17 cellular contexts compared by ENCODE assay signal in the genomic region with DNA sequence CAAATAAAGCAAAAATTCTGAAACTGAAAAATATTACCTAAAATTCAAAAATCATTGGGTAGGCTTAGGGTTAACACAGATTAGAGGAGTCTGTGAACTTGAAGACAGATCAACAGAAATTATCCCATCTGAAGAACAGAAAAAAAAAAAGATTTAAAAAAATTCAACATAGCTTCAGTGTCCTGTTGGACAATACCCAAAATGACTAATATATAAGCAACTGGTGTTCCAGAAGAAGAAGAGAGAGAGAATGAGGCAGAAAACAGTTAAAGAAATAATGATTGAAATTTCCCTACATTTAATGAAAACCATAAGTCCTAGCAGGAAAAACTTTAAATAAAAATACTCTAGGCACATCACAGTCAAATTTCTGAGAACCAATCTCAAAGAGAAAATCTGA. TPM values are rescaled to one million over a fixed set of nuclear protein-coding genes. Genes with fewer than 3 reads are reported as not detected.
DNase-seq lines count a peak whose midpoint lies in the region; ATAC-seq, FAIRE-seq and TF ChIP-seq lines count a peak whose summit lies in the region.
"Had no signal": no experiment of that assay in that cellular context is flagged by ENCODE, and none has a peak within 500 bp of the region (broad histone marks: within the 10 kb centered on the region; RNA-seq: fewer than 3 reads in every experiment).

No MANE protein-coding gene starts in this region.

- intact Hi-C loops in CD14-positive monocyte (cut with micrococcal nuclease), result no loop called here

- TF ChIP-seq CTCF in 22Rv1 (IDR thresholded peaks at IDR 0.05) (no peak), fibroblast of mammary gland (conservative IDR thresholded peaks at IDR 0.05; ENCODE audit: control insufficient read depth, insufficient read depth, low read depth, low read length) (no peak), CD14-positive monocyte (IDR thresholded peaks at IDR 0.05) (no peak)

- H3K36me3 Mint-ChIP-seq in CD14-positive monocyte, result peaks cover 66 to 84% of the 10 kb centered on the region in 2 donors

- H3K27ac ChIP-seq in 22Rv1, result peak overlapping the region; percentile 51; the same call in 1 of the 2 replicates

- ATAC-seq in GM21529 (IDR thresholded peaks at IDR 0.05; ENCODE audit: unreplicated experiment), result no peak
- ATAC-seq: Panc1, SK-N-SH treated with all-trans-retinoic acid at 6 μM for 48 hours had no signal

- FAIRE-seq in TTC549 (lab: Jason Lieb, UNC), result peak; percentile 64
- FAIRE-seq: A204.1, H54 had no signal

- DNase-seq in ELR (ENCODE audit: low read depth) (peak; percentile 9), fibroblast of mammary gland (ENCODE audit: low read depth) (peak; percentile 27), CD14-positive monocyte (ENCODE audit: low spot score) (no peak), CD1c-positive myeloid dendritic cell (ENCODE audit: extremely low spot score) (no peak)
- no peak for DNase-seq in activated naive CD4-positive, alpha-beta T cell treated with anti-CD3 and anti-CD28 coated beads, Interleukin-2, amount 50 U/mL, for 16 hours
- DNase-seq: CD4-positive, alpha-beta memory T cell; DND-41; NCI-H1048; NCI-H748 treated with DMSO at 0.1 percent for 48 hours; Right ventricle myocardium superior had no signal

- no peak overlapping the region for H3K4me3 Mint-ChIP-seq in CD14-positive monocyte
- H3K4me3 Mint-ChIP-seq: CD4-positive, alpha-beta memory T cell had no signal

- H3K4me1 Mint-ChIP-seq in CD14-positive monocyte, result no peaks in the 10 kb centered on the region

- no peaks in the 10 kb centered on the region for H3K9me3 Mint-ChIP-seq in CD14-positive monocyte
- H3K9me3 Mint-ChIP-seq: CD4-positive, alpha-beta memory T cell had no signal

- no peak overlapping the region for H3K4me3 ChIP-seq in fibroblast of mammary gland (ENCODE audit: control insufficient read depth, low read depth, low read length)

- H3K27ac Mint-ChIP-seq in CD14-positive monocyte, result no peak overlapping the region

- H3K27me3 Mint-ChIP-seq in CD14-positive monocyte (ENCODE audit: low read depth in 3 of 3), result no peaks in the 10 kb centered on the region
- H3K27me3 Mint-ChIP-seq: CD4-positive, alpha-beta memory T cell had no signal

RNA-seq across cellular contexts. Expression of a gene that starts 31.5 kb away (rescaled TPM):
- 100 to 1,000 TPM; 146 to 154 TPM for polyA plus RNA-seq in CD14-positive monocyte

RNA-seq across cellular contexts. Expression of a gene that starts 38.8 kb away (rescaled TPM):
- polyA plus RNA-seq in CD14-positive monocyte, result 10 to 100 TPM; 57.7 to 60.0 TPM

Comparison
In these comparisons a context has a peak if more than half of its experiments do, and no peak if none do; other contexts are left out.
1. DNase-seq: peak in ELR (single experiment) and fibroblast of mammary gland (single experiment); none in CD14-positive monocyte (single experiment), CD1c-positive myeloid dendritic cell (single experiment) and activated naive CD4-positive, alpha-beta T cell treated with anti-CD3 and anti-CD28 coated beads, Interleukin-2, amount 50 U/mL, for 16 hours (single experiment).